ENCODE assay signal across 22 cellular contexts in genomic region chr14:59543873-59544272, GRCh38. TPM values are rescaled to one million over a fixed set of nuclear protein-coding genes. Genes with fewer than 3 reads are reported as not detected.
"Had no signal": no experiment of that assay in that cellular context is flagged by ENCODE, and none has a peak within 500 bp of the region (broad histone marks: within the 10 kb centered on the region; RNA-seq: fewer than 3 reads in every experiment).

No MANE protein-coding gene starts in this region.

- H3K9me3 Mint-ChIP-seq: effector memory CD8-positive, alpha-beta T cell; memory B cell; naive thymus-derived CD8-positive, alpha-beta T cell; stimulated activated memory B cell treated with anti-CD40 and anti-IgM and Interleukin-4, amounts not matched to agents 10 μg/mL and 1 μg/mL and 100 μg/mL, for 72 hours had no signal

- ATAC-seq: activated CD8-positive, alpha-beta memory T cell treated with anti-CD3 and anti-CD28 coated beads, Interleukin-2, amount 10 ng/mL, durations not matched to agents 7 days and 5 days; effector memory CD8-positive, alpha-beta T cell; left ventricle myocardium superior; naive thymus-derived CD8-positive, alpha-beta T cell; stimulated activated memory B cell treated with anti-CD40 and anti-IgM and Interleukin-4, amounts not matched to agents 10 μg/mL and 1 μg/mL and 100 μg/mL, for 72 hours had no signal

- DNase-seq: activated CD4-positive, alpha-beta T cell treated with anti-CD3 and anti-CD28 coated beads, Interleukin-2, amount 50 U/mL, for 48 hours; activated CD4-positive, CD25-positive, alpha-beta regulatory T cell treated with anti-CD3 and anti-CD28 coated beads, Interleukin-2, amount 50 U/mL, for 72 hours; activated CD8-positive, alpha-beta memory T cell treated with anti-CD3 and anti-CD28 coated beads, Interleukin-2, amount 10 ng/mL, durations not matched to agents 7 days and 5 days; activated naive CD4-positive, alpha-beta T cell treated with anti-CD3 and anti-CD28 coated beads, Interleukin-2, amount 50 U/mL, for 16 hours; activated T-cell treated with anti-CD3 and anti-CD28 coated beads, Interleukin-2, amount 50 U/mL, for 1 hour; dermis blood vessel endothelial cell; effector memory CD8-positive, alpha-beta T cell; foreskin melanocyte; left ventricle myocardium superior; naive thymus-derived CD8-positive, alpha-beta T cell; posterior cingulate gyrus; retina; stimulated activated CD4-positive, alpha-beta T cell treated with anti-CD3 and anti-CD28 coated beads, Interleukin-2, amount 100 ng/mL, for 48 hours; thyroid gland; uterus had no signal

- H3K36me3 ChIP-seq: thyroid gland, uterus had no signal

- H3K4me1 Mint-ChIP-seq: activated CD8-positive, alpha-beta memory T cell treated with anti-CD3 and anti-CD28 coated beads, Interleukin-2, amount 10 ng/mL, durations not matched to agents 7 days and 5 days; naive thymus-derived CD8-positive, alpha-beta T cell had no signal

- H3K27me3 ChIP-seq: thyroid gland, uterus had no signal

- H3K36me3 Mint-ChIP-seq: activated CD8-positive, alpha-beta memory T cell treated with anti-CD3 and anti-CD28 coated beads, Interleukin-2, amount 10 ng/mL, durations not matched to agents 7 days and 5 days; memory B cell; naive thymus-derived CD8-positive, alpha-beta T cell; stimulated activated memory B cell treated with anti-CD40 and anti-IgM and Interleukin-4, amounts not matched to agents 10 μg/mL and 1 μg/mL and 100 μg/mL, for 72 hours had no signal

- H3K4me3 ChIP-seq: thyroid gland, uterus had no signal

- H3K4me3 Mint-ChIP-seq: activated CD8-positive, alpha-beta memory T cell treated with anti-CD3 and anti-CD28 coated beads, Interleukin-2, amount 10 ng/mL, durations not matched to agents 7 days and 5 days; effector memory CD8-positive, alpha-beta T cell; memory B cell; naive thymus-derived CD8-positive, alpha-beta T cell; stimulated activated memory B cell treated with anti-CD40 and anti-IgM and Interleukin-4, amounts not matched to agents 10 μg/mL and 1 μg/mL and 100 μg/mL, for 72 hours had no signal

- H3K27ac ChIP-seq: thyroid gland, uterus had no signal

- H3K27ac Mint-ChIP-seq: activated CD8-positive, alpha-beta memory T cell treated with anti-CD3 and anti-CD28 coated beads, Interleukin-2, amount 10 ng/mL, durations not matched to agents 7 days and 5 days; effector memory CD8-positive, alpha-beta T cell; memory B cell; naive thymus-derived CD8-positive, alpha-beta T cell; stimulated activated memory B cell treated with anti-CD40 and anti-IgM and Interleukin-4, amounts not matched to agents 10 μg/mL and 1 μg/mL and 100 μg/mL, for 72 hours had no signal

- H3K9me3 ChIP-seq: thyroid gland, uterus had no signal

- H3K4me1 ChIP-seq: thyroid gland, uterus had no signal

RNA-seq across cellular contexts. Expression of gene CCDC175, which starts 32.7 kb away (rescaled TPM):
- total RNA-seq: activated CD8-positive, alpha-beta memory T cell treated with anti-CD3 and anti-CD28 coated beads, Interleukin-2, amount 10 ng/mL, durations not matched to agents 7 days and 5 days; astrocyte; chondrocyte; dermis blood vessel endothelial cell; fibroblast of lung; kidney epithelial cell; left ventricle myocardium superior; naive thymus-derived CD8-positive, alpha-beta T cell had no signal
- polyA plus RNA-seq: adipose tissue; fibroblast of lung; naive thymus-derived CD8-positive, alpha-beta T cell had no signal
